In genomic region chr16:4213721-4214120, GRCh38 we compare ENCODE assay signal across 10 cellular contexts. TPM values are rescaled to one million over a fixed set of nuclear protein-coding genes. Genes with fewer than 3 reads are reported as not detected.
A peak's percentile ranks its signal among the peaks of the same experiment; 100 is the strongest.
DNase-seq lines count a peak whose midpoint lies in the region; ATAC-seq, FAIRE-seq and TF ChIP-seq lines count a peak whose summit lies in the region.
"Had no signal": no experiment of that assay in that cellular context is flagged by ENCODE, and none has a peak within 500 bp of the region (broad histone marks: within the 10 kb centered on the region; RNA-seq: fewer than 3 reads in every experiment).

No MANE protein-coding gene starts in this region.

- H3K9me3 ChIP-seq in adrenal gland (replicated peaks in 1 of 3) (no peaks in the 10 kb centered on the region), skeletal muscle satellite cell (replicated peaks; ENCODE audit: low read length) (no peaks in the 10 kb centered on the region), sigmoid colon (no peaks in the 10 kb centered on the region)
- H3K9me3 ChIP-seq: BE2C had no signal

- TF ChIP-seq CTCF in adrenal gland (IDR thresholded peaks at IDR 0.05) (no peak), fibroblast of villous mesenchyme (IDR thresholded peaks at IDR 0.05; ENCODE audit: insufficient read depth, low read depth, low read length) (no peak), sigmoid colon (IDR thresholded peaks at IDR 0.05) (no peak)

- no peak for TF ChIP-seq POLR2A in adrenal gland (IDR thresholded peaks at IDR 0.05)
- no peak for TF ChIP-seq POLR2A in sigmoid colon (IDR thresholded peaks at IDR 0.05)

- 52 to 75% (median 58%) methylated on average over 6 to 7 of the region's 7 CpGs for WGBS in adrenal gland, 4 donors
- 27 to 58% methylated on average over 7 of the region's 7 CpGs for WGBS in sigmoid colon, 2 donors

- no peak overlapping the region for H3K9ac ChIP-seq in skeletal muscle satellite cell (ENCODE audit: low read depth, low read length)

- H3K27ac ChIP-seq in adrenal gland: peak overlapping the region in 3 of 5 donors; percentile 76 to 87 (median 77)
- peak overlapping the region in 2 of 4 donors; percentile 14 to 65 for H3K27ac ChIP-seq in sigmoid colon
- H3K27ac ChIP-seq: VCaP had no signal

- H3K36me3 ChIP-seq in adrenal gland (replicated peaks in 1 of 2) (no peaks in the 10 kb centered on the region), skeletal muscle satellite cell (ENCODE audit: insufficient read depth, low read length) (no peaks in the 10 kb centered on the region), sigmoid colon (no peaks in the 10 kb centered on the region)
- H3K36me3 ChIP-seq: BE2C had no signal

- no peak for FAIRE-seq in HTR-8/SVneo (lab: Jason Lieb, UNC)

- peaks cover 15 to 18% of the 10 kb centered on the region in 2 donors for H3K4me1 ChIP-seq in adrenal gland (replicated peaks in 1 of 2)
- peaks cover 23% of the 10 kb centered on the region for H3K4me1 ChIP-seq in skeletal muscle satellite cell (ENCODE audit: control insufficient read depth, insufficient read depth, low read length)
- peaks cover 0 to 8% (median 0%) of the 10 kb centered on the region in 4 donors for H3K4me1 ChIP-seq in sigmoid colon

- H3K4me2 ChIP-seq in skeletal muscle satellite cell (ENCODE audit: low read length): peak overlapping the region; percentile 20

- no peak for ATAC-seq in GM21737 (IDR thresholded peaks at IDR 0.05; ENCODE audit: unreplicated experiment)

- H3K4me3 ChIP-seq in adrenal gland: no peak overlapping the region
- no peak overlapping the region for H3K4me3 ChIP-seq in fibroblast of villous mesenchyme (ENCODE audit: low read depth, low read length)
- no peak overlapping the region for H3K4me3 ChIP-seq in skeletal muscle satellite cell (ENCODE audit: low read length)
- no peak overlapping the region for H3K4me3 ChIP-seq in sigmoid colon

- no peak for TF ChIP-seq EP300 in sigmoid colon (IDR thresholded peaks at IDR 0.05)

- intact Hi-C loops in adrenal gland (cut with DNase I): no loop called here
- intact Hi-C loops in sigmoid colon (cut with DNase I): no loop called here

- no peaks in the 10 kb centered on the region for H3K27me3 ChIP-seq in adrenal gland
- no peaks in the 10 kb centered on the region for H3K27me3 ChIP-seq in skeletal muscle satellite cell (ENCODE audit: control insufficient read depth, insufficient read depth, low read length)
- H3K27me3 ChIP-seq in sigmoid colon: no peaks in the 10 kb centered on the region
- H3K27me3 ChIP-seq: BE2C had no signal

- peak; percentile 44 for DNase-seq in EH (ENCODE audit: low read depth)
- peak in 2 of 7 donors; percentile 30 to 33 for DNase-seq in adrenal gland
- peak; percentile 32 for DNase-seq in fibroblast of villous mesenchyme (ENCODE audit: low read depth)
- no peak for DNase-seq in cerebellum (ENCODE audit: low spot score)
- no peak for DNase-seq in sigmoid colon
- DNase-seq in HTR-8/SVneo (ENCODE audit: insufficient read length, low spot score): no peak
- DNase-seq: BE2C had no signal

RNA-seq across cellular contexts. Expression of gene SRL, which starts 28.2 kb away (rescaled TPM):
- total RNA-seq in adrenal gland (1 to 10 TPM in 1 of 8 donors, under 1 TPM in 5, not detected in 2; 0.29 to 1.3 (median 0.53) TPM), fibroblast of villous mesenchyme (under 0.01 and 0.43 TPM in 2 replicates), cerebellum (1.2 TPM), sigmoid colon (under 1 TPM; 0.33 to 0.83 (median 0.63) TPM)
- polyA plus RNA-seq in adrenal gland (under 1 TPM; 0.24 to 0.57 (median 0.46) TPM), sigmoid colon (1 to 10 TPM in 1 of 3 donors, under 1 TPM in 2; 0.46 to 1.2 (median 0.60) TPM)
- 0.66 TPM in 1 of 2 replicates, not detected in the other for total RNA-seq in skeletal muscle satellite cell (2012; rRNA removed)

RNA-seq across cellular contexts. Expression of gene TFAP4, which starts 59.1 kb away (rescaled TPM):
- 10 to 100 TPM in 2 of 8 donors, 1 to 10 TPM in 6; 2.5 to 15.4 (median 6.4) TPM for total RNA-seq in adrenal gland
- 10 to 100 TPM in 1 of 3 donors, 1 to 10 TPM in 2; 3.3 to 10.3 (median 4.5) TPM for polyA plus RNA-seq in adrenal gland
- 4.7 and 7.7 TPM in 2 replicates for total RNA-seq in fibroblast of villous mesenchyme
- 10.1 and 12.5 TPM in 2 replicates for total RNA-seq in skeletal muscle satellite cell (2012; rRNA removed)
- total RNA-seq in cerebellum: 7.6 TPM
- total RNA-seq in sigmoid colon: 1 to 10 TPM; 3.2 to 3.9 (median 3.6) TPM
- 10 to 100 TPM in 1 of 3 donors, 1 to 10 TPM in 2; 2.3 to 11.7 (median 4.8) TPM for polyA plus RNA-seq in sigmoid colon

Comparison
In these comparisons a context has a peak if more than half of its experiments do, and no peak if none do; other contexts are left out.
1. DNase-seq: peak in EH (single experiment) and fibroblast of villous mesenchyme (single experiment); none in cerebellum (single experiment), sigmoid colon (single experiment) and HTR-8/SVneo (single experiment).